ENCODE assay signal across 22 cellular contexts in the genomic region with DNA sequence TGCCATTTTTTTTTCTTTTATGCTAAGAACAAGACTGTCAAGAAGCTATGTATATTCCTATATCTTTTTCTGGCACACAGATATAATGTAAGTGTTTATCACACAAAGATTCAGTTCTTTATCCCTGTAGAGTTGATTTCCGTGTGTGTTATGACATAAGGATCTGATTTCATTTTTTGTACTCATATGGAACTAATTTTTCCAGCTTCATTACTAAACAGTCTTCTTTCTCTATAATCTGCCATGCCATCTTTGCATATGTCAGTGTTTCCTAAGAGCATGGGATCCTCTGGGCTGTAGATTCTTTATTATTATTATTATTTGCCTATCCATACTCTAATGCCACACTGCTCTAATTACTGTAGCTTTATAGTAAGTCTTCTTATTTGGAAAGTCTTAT.
"Had no signal": no experiment of that assay in that cellular context is flagged by ENCODE, and none has a peak within 500 bp of the region (broad histone marks: within the 10 kb centered on the region; RNA-seq: fewer than 3 reads in every experiment).

No MANE protein-coding gene starts in this region.

- H3K4me3 ChIP-seq: dorsolateral prefrontal cortex, lung, mucosa of descending colon, neural progenitor cell, prostate gland, right atrium auricular region, smooth muscle cell, suprapubic skin, transverse colon, vagina had no signal

- DNase-seq: dorsolateral prefrontal cortex; effector CD4-positive, alpha-beta T cell; kidney; mucosa of descending colon; naive B cell; stimulated activated CD4-positive, alpha-beta T cell treated with anti-CD3 and anti-CD28 coated beads, Interleukin-12 subunit alpha, Interleukin-12 subunit beta, amount 100 ng/mL, for 4 hours; stimulated activated CD4-positive, alpha-beta T cell treated with anti-CD3 and anti-CD28 coated beads, Interleukin-1b, Interleukin-23, amount 100 ng/mL, for 48 hours; stimulated activated CD4-positive, alpha-beta T cell treated with anti-CD3 and anti-CD28 coated beads, Interleukin-4, amount 100 ng/mL, for 1 hour; stimulated activated CD8-positive, alpha-beta memory T cell treated with anti-CD3 and anti-CD28 coated beads, Interleukin-4, amount 100 ng/mL, for 48 hours; stimulated activated naive CD4-positive, alpha-beta T cell; stimulated activated naive CD8-positive, alpha-beta T cell treated with anti-CD3 and anti-CD28 coated beads, Interleukin-15, amount 100 ng/mL, for 72 hours; transverse colon had no signal

- H3K4me1 ChIP-seq: neural progenitor cell, prostate gland, right atrium auricular region, transverse colon, vagina had no signal

- H3K9ac ChIP-seq: neural progenitor cell had no signal

- H3K36me3 ChIP-seq: neural progenitor cell, prostate gland, right atrium auricular region, suprapubic skin, transverse colon, vagina had no signal

- H3K9me3 ChIP-seq: mucosa of descending colon, prostate gland, right atrium auricular region, suprapubic skin, transverse colon, vagina had no signal

- H2AFZ ChIP-seq: neural progenitor cell had no signal

- H3K27me3 ChIP-seq: dorsolateral prefrontal cortex, neural progenitor cell, right atrium auricular region, suprapubic skin, transverse colon, vagina had no signal

- H3K27ac ChIP-seq: dorsolateral prefrontal cortex, neural progenitor cell, prostate gland, right atrium auricular region, suprapubic skin, transverse colon, vagina had no signal

- H3K4me2 ChIP-seq: neural progenitor cell, smooth muscle cell had no signal

- ATAC-seq: left lobe of liver; mucosa of descending colon; natural killer cell treated with Interleukin-12 subunit alpha and Interleukin-12 subunit beta and Interleukin-15 and Interleukin-18, amount 100 ng/mL, for 72 hours; sciatic nerve; stimulated activated naive CD8-positive, alpha-beta T cell treated with anti-CD3 and anti-CD28 coated beads, Interleukin-15, amount 100 ng/mL, for 72 hours had no signal
